Comparison of ENCODE assay signal across 1 cellular context in genomic region chr7:140676303-140676702, GRCh38.
TF ChIP-seq lines count a peak whose summit lies in the region.

No MANE protein-coding gene starts in this region.

TF ChIP-seq in GM12878, 131 proteins besides CTCF, POLR2A, EP300 and RAD21:
- TF ChIP-seq RELB (IDR thresholded peaks at IDR 0.05; ENCODE audit: low read depth) (peak; percentile 49; the same call in 1 of the 2 replicates), HDAC6 (IDR thresholded peaks at IDR 0.05; ENCODE audit: unreplicated experiment) (no peak), MLLT1 (IDR thresholded peaks at IDR 0.05) (no peak), LARP7 (IDR thresholded peaks at IDR 0.05) (0 out of 2 replicates have a peak, but pooled peaks have one; percentile 7), SIN3A (IDR thresholded peaks at IDR 0.05; ENCODE audit: low read depth, low read length) (no peak), MYB (IDR thresholded peaks at IDR 0.05; ENCODE audit: borderline replicate concordance, low read depth, low read length) (no peak), PBX3 (IDR thresholded peaks at IDR 0.05; ENCODE audit: insufficient replicate concordance, low read depth, low read length) (peak; percentile 90), CREB1 (IDR thresholded peaks at IDR 0.05; ENCODE audit: low read depth) (0 out of 2 replicates have a peak, but pooled peaks have one; percentile 10), NBN (IDR thresholded peaks at IDR 0.05) (peak; percentile 21; the same call in 1 of the 2 replicates), MTA2 (IDR thresholded peaks at IDR 0.05; ENCODE audit: low read depth) (peak; percentile 63), RUNX3 (IDR thresholded peaks at IDR 0.05; ENCODE audit: low read length) (peak; percentile 74), IKZF1 (conservative IDR thresholded peaks at IDR 0.05) (peak; percentile 50), BCL11A (IDR thresholded peaks at IDR 0.05; ENCODE audit: low read depth, low read length) (peak; percentile 56; the same call in 1 of the 2 replicates), MXI1 (IDR thresholded peaks at IDR 0.05; ENCODE audit: low read depth, low read length) (peak; percentile 51; the same call in 1 of the 2 replicates), ZNF24 (IDR thresholded peaks at IDR 0.05) (peak; percentile 95), ZNF622 (IDR thresholded peaks at IDR 0.05) (no peak), RAD51 (IDR thresholded peaks at IDR 0.05) (peak; percentile 70), SKIL (IDR thresholded peaks at IDR 0.05; ENCODE audit: low read depth, poor library complexity, severe bottlenecking) (peak; percentile 86), POU2F2 (IDR thresholded peaks at IDR 0.05; ENCODE audit: borderline replicate concordance, low read depth, low read length) (0 out of 3 replicates have a peak, but pooled peaks have one; percentile 40), SPI1 (IDR thresholded peaks at IDR 0.05; ENCODE audit: borderline replicate concordance, insufficient read depth, low read depth, low read length) (peak; percentile 99), STAT1 (conservative IDR thresholded peaks at IDR 0.05) (no peak), BACH1 (IDR thresholded peaks at IDR 0.05; ENCODE audit: borderline replicate concordance) (peak; percentile 49; the same call in 1 of the 2 replicates), IKZF2 (IDR thresholded peaks at IDR 0.05) (peak; percentile 58 to 60; a peak in 2 of 4 replicates), ATF7 (IDR thresholded peaks at IDR 0.05; ENCODE audit: low read depth) (peak; percentile 51; the same call in 1 of the 2 replicates), MTA3 (IDR thresholded peaks at IDR 0.05; ENCODE audit: borderline replicate concordance, low read length) (no peak), DPF2 (IDR thresholded peaks at IDR 0.05) (peak; percentile 93), ZNF274 (IDR thresholded peaks at IDR 0.05; ENCODE audit: insufficient read depth, insufficient read length) (no peak), MEF2B (IDR thresholded peaks at IDR 0.05; ENCODE audit: partially characterized antibody, poor library complexity, severe bottlenecking) (peak; percentile 21), PKNOX1 (IDR thresholded peaks at IDR 0.05) (peak; percentile 97), JUNB (IDR thresholded peaks at IDR 0.05) (peak; percentile 7; the same call in 1 of the 2 replicates), NRF1 (conservative IDR thresholded peaks at IDR 0.05; ENCODE audit: low read depth, low read length) (no peak), IRF4 (IDR thresholded peaks at IDR 0.05; ENCODE audit: low read depth, low read length) (peak; percentile 96), BMI1 (IDR thresholded peaks at IDR 0.05; ENCODE audit: borderline replicate concordance) (0 out of 2 replicates have a peak, but pooled peaks have one; percentile 29), MYC (IDR thresholded peaks at IDR 0.05; ENCODE audit: insufficient read depth, insufficient read length, insufficient replicate concordance, low read length, severe bottlenecking) (no peak), NR2F1 (conservative IDR thresholded peaks at IDR 0.05) (peak; percentile 47; the same call in 1 of the 2 replicates)
TF ChIP-seq in GM12878: peak in this region for 25.
